In the genomic region with DNA sequence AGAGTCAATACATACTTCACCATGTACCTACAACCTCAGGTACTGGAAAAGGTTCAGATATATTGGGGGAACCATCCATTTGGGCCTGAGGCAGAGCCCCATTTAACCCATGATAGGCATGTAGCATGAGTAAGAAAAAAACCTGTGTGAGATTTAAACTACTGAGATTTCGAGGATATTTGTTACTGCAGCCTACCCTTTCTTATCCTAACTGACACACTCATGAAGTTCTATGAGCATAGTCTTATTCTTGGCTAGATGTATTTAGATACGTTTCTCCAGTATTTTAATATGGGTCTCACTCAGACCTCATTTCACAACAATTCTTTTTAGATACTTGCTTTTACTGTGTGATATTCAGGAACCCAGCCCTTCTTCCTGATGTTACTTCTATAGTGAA, we compare ENCODE assay signal across 42 cellular contexts. TPM values are rescaled to one million over a fixed set of nuclear protein-coding genes. Genes with fewer than 3 reads are reported as not detected.
"Had no signal": no experiment of that assay in that cellular context is flagged by ENCODE, and none has a peak within 500 bp of the region (broad histone marks: within the 10 kb centered on the region; RNA-seq: fewer than 3 reads in every experiment).

No MANE protein-coding gene starts in this region.

- H3K4me3 Mint-ChIP-seq: activated naive CD4-positive, alpha-beta T cell treated with anti-CD3 and anti-CD28 coated beads for 36 hours; activated naive CD4-positive, alpha-beta T cell treated with anti-CD3 and anti-CD28 coated beads, Interleukin-2, amount 10 ng/mL, durations not matched to agents 7 days and 5 days; activated naive CD4-positive, alpha-beta T cell treated with anti-CD3 and anti-CD28 coated beads, Interleukin-2, amount 50 U/mL, for 24 hours; activated naive CD8-positive, alpha-beta T cell; activated naive CD8-positive, alpha-beta T cell treated with anti-CD3 and anti-CD28 coated beads for 36 hours; activated naive CD8-positive, alpha-beta T cell treated with anti-CD3 and anti-CD28 coated beads, Interleukin-2, amount 10 ng/mL, durations not matched to agents 7 days and 5 days; activated naive CD8-positive, alpha-beta T cell treated with anti-CD3 and anti-CD28 coated beads, Interleukin-2, amount 50 U/mL, for 24 hours; activated T-cell treated with anti-CD3 and anti-CD28 coated beads, Interleukin-2, amount 50 U/mL, for 24 hours; activated T-cell treated with anti-CD3 and anti-CD28 coated beads, Interleukin-2, amount 50 U/mL, for 4 hours; activated T-cell treated with anti-CD3 and anti-CD28 coated beads, Interleukin-2, amount 50 U/mL, for 72 hours; activated T-helper 1 cell treated with anti-CD3 and anti-CD28 coated beads, Interleukin-12 subunit alpha, Interleukin-12 subunit beta, Interleukin-2, Interleukin-4 antibody, amounts not matched to agents 30 ng/mL and 10 ng/mL and 1 ng/mL, durations not matched to agents 14 hours and 24 hours and 36 hours; activated T-helper 17 cell treated with anti-CD3 and anti-CD28 coated beads, Interleukin-2, amount 50 U/mL, for 72 hours; brain; central memory CD8-positive, alpha-beta T cell had no signal

- DNase-seq: activated effector memory CD4-positive, alpha-beta T cell treated with anti-CD3 and anti-CD28 coated beads, Interleukin-2, amount 50 U/mL, for 16 hours; activated effector memory CD4-positive, alpha-beta T cell treated with Interleukin-2 at 50 U/mL for 16 hours; activated gamma-delta T cell; activated gamma-delta T cell treated with Interleukin-2 at 50 U/mL for 16 hours; activated naive CD4-positive, alpha-beta T cell; activated naive CD4-positive, alpha-beta T cell treated with anti-CD3 and anti-CD28 coated beads for 36 hours; activated naive CD4-positive, alpha-beta T cell treated with anti-CD3 and anti-CD28 coated beads, Interleukin-2, amount 10 ng/mL, durations not matched to agents 7 days and 5 days; activated naive CD4-positive, alpha-beta T cell treated with anti-CD3 and anti-CD28 coated beads, Interleukin-2, amount 50 U/mL, for 16 hours; activated naive CD4-positive, alpha-beta T cell treated with Interleukin-2 at 50 U/mL for 16 hours; activated naive CD8-positive, alpha-beta T cell treated with anti-CD3 and anti-CD28 coated beads for 36 hours; activated naive CD8-positive, alpha-beta T cell treated with anti-CD3 and anti-CD28 coated beads, Interleukin-2, amount 10 ng/mL, durations not matched to agents 7 days and 5 days; activated naive CD8-positive, alpha-beta T cell treated with anti-CD3 and anti-CD28 coated beads, Interleukin-2, amount 50 U/mL, for 24 hours; activated T-cell treated with anti-CD3 and anti-CD28 coated beads, Interleukin-2, amount 50 U/mL, for 1 hour; activated T-cell treated with anti-CD3 and anti-CD28 coated beads, Interleukin-2, amount 50 U/mL, for 24 hours; activated T-cell treated with anti-CD3 and anti-CD28 coated beads, Interleukin-2, amount 50 U/mL, for 4 hours; activated T-cell treated with anti-CD3 and anti-CD28 coated beads, Interleukin-2, amount 50 U/mL, for 48 hours; activated T-cell treated with anti-CD3 and anti-CD28 coated beads, Interleukin-2, amount 50 U/mL, for 72 hours; adrenal gland; amniotic stem cell; amygdala; anterior cingulate cortex; body of pancreas; brain microvascular endothelial cell; caudate nucleus; central memory CD4-positive, alpha-beta T cell; cerebellar nuclear complex had no signal

- H3K36me3 ChIP-seq: adrenal gland, ascending aorta, brain microvascular endothelial cell, breast epithelium, cardiac muscle cell had no signal

- H3K4me1 ChIP-seq: adrenal gland, ascending aorta, body of pancreas, breast epithelium had no signal

- H3K27me3 ChIP-seq: adrenal gland, ascending aorta, body of pancreas, brain microvascular endothelial cell, breast epithelium, cardiac muscle cell had no signal

- H3K27ac ChIP-seq: adrenal gland, ascending aorta, body of pancreas, brain microvascular endothelial cell, breast epithelium, cardiac muscle cell had no signal

- H3K36me3 Mint-ChIP-seq: activated naive CD4-positive, alpha-beta T cell treated with anti-CD3 and anti-CD28 coated beads, Interleukin-2, amount 10 ng/mL, durations not matched to agents 7 days and 5 days; activated naive CD4-positive, alpha-beta T cell treated with anti-CD3 and anti-CD28 coated beads, Interleukin-2, amount 50 U/mL, for 24 hours; activated naive CD4-positive, alpha-beta T cell treated with anti-CD3 and anti-CD28 coated beads, Interleukin-2, amount 50 U/mL, for 72 hours; activated naive CD8-positive, alpha-beta T cell; activated naive CD8-positive, alpha-beta T cell treated with anti-CD3 and anti-CD28 coated beads for 36 hours; activated naive CD8-positive, alpha-beta T cell treated with anti-CD3 and anti-CD28 coated beads, Interleukin-2, amount 10 ng/mL, durations not matched to agents 7 days and 5 days had no signal

- H3K27ac Mint-ChIP-seq: activated naive CD4-positive, alpha-beta T cell treated with anti-CD3 and anti-CD28 coated beads for 36 hours; activated naive CD4-positive, alpha-beta T cell treated with anti-CD3 and anti-CD28 coated beads, Interleukin-2, amount 10 ng/mL, durations not matched to agents 7 days and 5 days; activated naive CD4-positive, alpha-beta T cell treated with anti-CD3 and anti-CD28 coated beads, Interleukin-2, amount 50 U/mL, for 24 hours; activated naive CD4-positive, alpha-beta T cell treated with anti-CD3 and anti-CD28 coated beads, Interleukin-2, amount 50 U/mL, for 72 hours; activated naive CD8-positive, alpha-beta T cell; activated naive CD8-positive, alpha-beta T cell treated with anti-CD3 and anti-CD28 coated beads for 36 hours; activated naive CD8-positive, alpha-beta T cell treated with anti-CD3 and anti-CD28 coated beads, Interleukin-2, amount 10 ng/mL, durations not matched to agents 7 days and 5 days; activated naive CD8-positive, alpha-beta T cell treated with anti-CD3 and anti-CD28 coated beads, Interleukin-2, amount 50 U/mL, for 24 hours; activated T-cell treated with anti-CD3 and anti-CD28 coated beads, Interleukin-2, amount 50 U/mL, for 24 hours; activated T-helper 1 cell treated with anti-CD3 and anti-CD28 coated beads, Interleukin-12 subunit alpha, Interleukin-12 subunit beta, Interleukin-2, Interleukin-4 antibody, amounts not matched to agents 30 ng/mL and 10 ng/mL and 1 ng/mL, durations not matched to agents 14 hours and 24 hours and 36 hours; activated T-helper 17 cell treated with anti-CD3 and anti-CD28 coated beads, Interleukin-2, amount 50 U/mL, for 72 hours; activated T-helper 2 cell treated with anti-CD3 and anti-CD28 coated beads, Interferon-gamma antibody, Interleukin-2, Interleukin-4, amounts not matched to agents 10 μg/mL and 5 μg/mL and 100 μg/mL, durations not matched to agents 14 hours and 24 hours and 36 hours had no signal

- H3K4me1 Mint-ChIP-seq: activated naive CD4-positive, alpha-beta T cell treated with anti-CD3 and anti-CD28 coated beads, Interleukin-2, amount 50 U/mL, for 24 hours; activated naive CD8-positive, alpha-beta T cell treated with anti-CD3 and anti-CD28 coated beads for 36 hours; activated naive CD8-positive, alpha-beta T cell treated with anti-CD3 and anti-CD28 coated beads, Interleukin-2, amount 10 ng/mL, durations not matched to agents 7 days and 5 days; activated naive CD8-positive, alpha-beta T cell treated with anti-CD3 and anti-CD28 coated beads, Interleukin-2, amount 50 U/mL, for 24 hours; central memory CD8-positive, alpha-beta T cell had no signal

- H3K4me3 ChIP-seq: adrenal gland, ascending aorta, body of pancreas, breast epithelium, cardiac muscle cell had no signal

- ATAC-seq: activated naive CD8-positive, alpha-beta T cell treated with anti-CD3 and anti-CD28 coated beads, Interleukin-2, amount 50 U/mL, for 24 hours; activated T-cell treated with anti-CD3 and anti-CD28 coated beads, Interleukin-2, amount 50 U/mL, for 4 hours; activated T-cell treated with anti-CD3 and anti-CD28 coated beads, Interleukin-2, amount 50 U/mL, for 72 hours; body of pancreas had no signal

- H3K9me3 Mint-ChIP-seq: activated naive CD4-positive, alpha-beta T cell treated with anti-CD3 and anti-CD28 coated beads for 36 hours; activated naive CD4-positive, alpha-beta T cell treated with anti-CD3 and anti-CD28 coated beads, Interleukin-2, amount 10 ng/mL, durations not matched to agents 7 days and 5 days; activated naive CD4-positive, alpha-beta T cell treated with anti-CD3 and anti-CD28 coated beads, Interleukin-2, amount 50 U/mL, for 24 hours; activated naive CD4-positive, alpha-beta T cell treated with anti-CD3 and anti-CD28 coated beads, Interleukin-2, amount 50 U/mL, for 72 hours; activated naive CD8-positive, alpha-beta T cell treated with anti-CD3 and anti-CD28 coated beads for 36 hours; activated naive CD8-positive, alpha-beta T cell treated with anti-CD3 and anti-CD28 coated beads, Interleukin-2, amount 10 ng/mL, durations not matched to agents 7 days and 5 days; activated naive CD8-positive, alpha-beta T cell treated with anti-CD3 and anti-CD28 coated beads, Interleukin-2, amount 50 U/mL, for 24 hours; activated T-cell treated with anti-CD3 and anti-CD28 coated beads, Interleukin-2, amount 50 U/mL, for 24 hours; activated T-cell treated with anti-CD3 and anti-CD28 coated beads, Interleukin-2, amount 50 U/mL, for 4 hours; activated T-cell treated with anti-CD3 and anti-CD28 coated beads, Interleukin-2, amount 50 U/mL, for 72 hours; activated T-helper 1 cell treated with anti-CD3 and anti-CD28 coated beads, Interleukin-12 subunit alpha, Interleukin-12 subunit beta, Interleukin-2, Interleukin-4 antibody, amounts not matched to agents 30 ng/mL and 10 ng/mL and 1 ng/mL, durations not matched to agents 14 hours and 24 hours and 36 hours; activated T-helper 17 cell treated with anti-CD3 and anti-CD28 coated beads, Interleukin-2, amount 50 U/mL, for 72 hours; activated T-helper 2 cell treated with anti-CD3 and anti-CD28 coated beads, Interferon-gamma antibody, Interleukin-2, Interleukin-4, amounts not matched to agents 10 μg/mL and 5 μg/mL and 100 μg/mL, durations not matched to agents 14 hours and 24 hours and 36 hours; central memory CD8-positive, alpha-beta T cell had no signal

- FAIRE-seq: astrocyte had no signal

- H3K9me3 ChIP-seq: adrenal gland, ascending aorta, body of pancreas had no signal

- H3K27me3 Mint-ChIP-seq: activated naive CD8-positive, alpha-beta T cell had no signal

RNA-seq across cellular contexts. Expression of a gene that starts 39.3 kb away (rescaled TPM):
- total RNA-seq: activated naive CD4-positive, alpha-beta T cell treated with anti-CD3 and anti-CD28 coated beads for 36 hours; activated naive CD4-positive, alpha-beta T cell treated with anti-CD3 and anti-CD28 coated beads, Interleukin-2, amount 50 U/mL, for 72 hours; activated naive CD8-positive, alpha-beta T cell treated with anti-CD3 and anti-CD28 coated beads for 36 hours; activated naive CD8-positive, alpha-beta T cell treated with anti-CD3 and anti-CD28 coated beads, Interleukin-2, amount 10 ng/mL, durations not matched to agents 7 days and 5 days; activated T-cell treated with anti-CD3 and anti-CD28 coated beads, Interleukin-2, amount 50 U/mL, for 4 hours; activated T-cell treated with anti-CD3 and anti-CD28 coated beads, Interleukin-2, amount 50 U/mL, for 72 hours; activated T-helper 1 cell treated with anti-CD3 and anti-CD28 coated beads, Interleukin-12 subunit alpha, Interleukin-12 subunit beta, Interleukin-2, Interleukin-4 antibody, amounts not matched to agents 30 ng/mL and 10 ng/mL and 1 ng/mL, durations not matched to agents 14 hours and 24 hours and 36 hours; activated T-helper 17 cell treated with anti-CD3 and anti-CD28 coated beads, Interleukin-2, amount 50 U/mL, for 72 hours; activated T-helper 2 cell treated with anti-CD3 and anti-CD28 coated beads, Interferon-gamma antibody, Interleukin-2, Interleukin-4, amounts not matched to agents 10 μg/mL and 5 μg/mL and 100 μg/mL, durations not matched to agents 14 hours and 24 hours and 36 hours; ascending aorta; astrocyte; body of pancreas; breast epithelium; bronchial epithelial cell; cardiac muscle cell; cardiac septum; chondrocyte had no signal
- polyA plus RNA-seq: cardiac muscle cell had no signal

RNA-seq across cellular contexts. Expression of a gene that starts 49.0 kb away (rescaled TPM):
- total RNA-seq: activated naive CD4-positive, alpha-beta T cell treated with anti-CD3 and anti-CD28 coated beads for 36 hours; activated naive CD4-positive, alpha-beta T cell treated with anti-CD3 and anti-CD28 coated beads, Interleukin-2, amount 50 U/mL, for 72 hours; activated naive CD8-positive, alpha-beta T cell treated with anti-CD3 and anti-CD28 coated beads for 36 hours; activated naive CD8-positive, alpha-beta T cell treated with anti-CD3 and anti-CD28 coated beads, Interleukin-2, amount 10 ng/mL, durations not matched to agents 7 days and 5 days; activated T-cell treated with anti-CD3 and anti-CD28 coated beads, Interleukin-2, amount 50 U/mL, for 4 hours; activated T-helper 1 cell treated with anti-CD3 and anti-CD28 coated beads, Interleukin-12 subunit alpha, Interleukin-12 subunit beta, Interleukin-2, Interleukin-4 antibody, amounts not matched to agents 30 ng/mL and 10 ng/mL and 1 ng/mL, durations not matched to agents 14 hours and 24 hours and 36 hours; activated T-helper 17 cell treated with anti-CD3 and anti-CD28 coated beads, Interleukin-2, amount 50 U/mL, for 72 hours; activated T-helper 2 cell treated with anti-CD3 and anti-CD28 coated beads, Interferon-gamma antibody, Interleukin-2, Interleukin-4, amounts not matched to agents 10 μg/mL and 5 μg/mL and 100 μg/mL, durations not matched to agents 14 hours and 24 hours and 36 hours; bronchial epithelial cell; chondrocyte had no signal
- polyA plus RNA-seq: aorta had no signal
